ENCODE assay signal across 8 cellular contexts in genomic region chr3:146469206-146470017, GRCh38. TPM values are rescaled to one million over a fixed set of nuclear protein-coding genes. Genes with fewer than 3 reads are reported as not detected.
DNase-seq lines count a peak whose midpoint lies in the region; ATAC-seq and TF ChIP-seq lines count a peak whose summit lies in the region.

PLSCR2 (minus strand) TSS chr3:146469561; CDS start chr3:146459904, 9,657 bp downstream.

- intact Hi-C loops in CD8-positive, alpha-beta T cell (cut with DNase I, micrococcal nuclease), result loop anchor here in 1 of 2 experiments (1.0 kb wide), 1 partner anchor 75 kb away; the partner anchor contains the start of gene PLSCR1

- H3K27me3 Mint-ChIP-seq in CD8-positive, alpha-beta T cell (ENCODE audit: low read depth), result peaks cover 2% of the 10 kb centered on the region
- H3K27me3 Mint-ChIP-seq in chondrocyte (ENCODE audit: low read depth), result no peaks in the 10 kb centered on the region

- 10% methylated on average over 50 of the region's 50 CpGs for WGBS in liver

- peak within 1 kb of the TSS; percentile 57 for H3K27ac ChIP-seq in CD8-positive, alpha-beta T cell (ENCODE audit: low read depth, low read length)
- H3K27ac ChIP-seq in HUES48 (ENCODE audit: low read depth, low read length) (no peak within 1 kb of the TSS), liver (ENCODE audit: low read depth in 1 of 2, low read length in 2 of 2) (peak within 1 kb of the TSS; percentile 39 to 60)

- peak; percentile 49 to 86 (median 68) for DNase-seq in CD8-positive, alpha-beta T cell
- peak; percentile 69 for DNase-seq in activated CD4-positive, CD25-positive, alpha-beta regulatory T cell treated with anti-CD3 and anti-CD28 coated beads, Interleukin-2, amount 50 U/mL, for 72 hours
- DNase-seq in chondrocyte (ENCODE audit: low spot score) (peak; percentile 78), foreskin melanocyte (no peak)
- peak; percentile 38 to 61 (median 48) for DNase-seq in stimulated activated CD4-positive, alpha-beta T cell treated with anti-CD3 and anti-CD28 coated beads, TNF-alpha, amount 100 ng/mL, for 48 hours (ENCODE audit: low read depth in 3 of 3)

- no peak for TF ChIP-seq RAD21 in liver (IDR thresholded peaks at IDR 0.05)

- H3K9me3 ChIP-seq in CD8-positive, alpha-beta T cell (ENCODE audit: low read length), result no peaks in the 10 kb centered on the region
- H3K9me3 ChIP-seq in HUES48 (ENCODE audit: control insufficient read depth, insufficient read depth, low read length) (no peaks in the 10 kb centered on the region), liver (ENCODE audit: control insufficient read depth in 4 of 4, low read length in 3 of 4) (no peaks in the 10 kb centered on the region)

- H3K4me1 ChIP-seq in CD8-positive, alpha-beta T cell (ENCODE audit: insufficient read depth, low read length), result peaks cover 7% of the 10 kb centered on the region
- H3K4me1 ChIP-seq in HUES48 (ENCODE audit: control insufficient read depth, insufficient read depth, low read length), result no peaks in the 10 kb centered on the region
- peaks cover 0 to 5% (median 2%) of the 10 kb centered on the region in 4 donors for H3K4me1 ChIP-seq in liver (ENCODE audit: control insufficient read depth in 4 of 4, insufficient read depth in 4 of 4, low read length in 3 of 4)

- H3K4me3 Mint-ChIP-seq in CD8-positive, alpha-beta T cell, result peak within 1 kb of the TSS; percentile 83
- H3K4me3 Mint-ChIP-seq in chondrocyte (ENCODE audit: unreplicated experiment), result no peak within 1 kb of the TSS

- no peak for TF ChIP-seq CTCF in CD8-positive, alpha-beta T cell (IDR thresholded peaks at IDR 0.05)
- TF ChIP-seq CTCF in chondrocyte (IDR thresholded peaks at IDR 0.05) (no peak), liver (IDR thresholded peaks at IDR 0.05; ENCODE audit: low read depth, low read length, missing input control) (no peak)

- H3K9me3 Mint-ChIP-seq in CD8-positive, alpha-beta T cell, result no peaks in the 10 kb centered on the region
- no peaks in the 10 kb centered on the region for H3K9me3 Mint-ChIP-seq in chondrocyte (ENCODE audit: low read depth)

- H3K9ac ChIP-seq in HUES48 (ENCODE audit: low read depth, low read length) (no peak within 1 kb of the TSS), liver (ENCODE audit: low read depth in 1 of 2, low read length in 2 of 2) (peak within 1 kb of the TSS in 1 of 2 donors; percentile 60)

- H3K27me3 ChIP-seq in CD8-positive, alpha-beta T cell (ENCODE audit: insufficient read depth, low read length), result no peaks in the 10 kb centered on the region
- H3K27me3 ChIP-seq in HUES48 (ENCODE audit: control insufficient read depth, insufficient read depth, low read length) (no peaks in the 10 kb centered on the region), liver (ENCODE audit: control insufficient read depth in 4 of 4, insufficient read depth in 4 of 4, low read length in 3 of 4) (no peaks in the 10 kb centered on the region)

- H3K4me3 ChIP-seq in CD8-positive, alpha-beta T cell (ENCODE audit: low read depth, low read length), result peak within 1 kb of the TSS; percentile 85
- H3K4me3 ChIP-seq in HUES48 (ENCODE audit: low read depth, low read length) (peak within 1 kb of the TSS; percentile 54), liver (ENCODE audit: low read depth in 1 of 3, low read length in 3 of 3) (peak within 1 kb of the TSS; percentile 68 to 79 (median 73))

- peaks cover 12% of the 10 kb centered on the region for H3K4me1 Mint-ChIP-seq in CD8-positive, alpha-beta T cell (ENCODE audit: low read depth)
- peaks cover 37% of the 10 kb centered on the region for H3K4me1 Mint-ChIP-seq in chondrocyte (ENCODE audit: low read depth)

- peak within 1 kb of the TSS; percentile 82 for H3K27ac Mint-ChIP-seq in CD8-positive, alpha-beta T cell
- peak within 1 kb of the TSS; percentile 82 for H3K27ac Mint-ChIP-seq in chondrocyte (ENCODE audit: unreplicated experiment)

- CTCF ChIA-PET in CD8-positive, alpha-beta T cell (lab: Charles Lee), result no interaction called here

- no peaks in the 10 kb centered on the region for H3K36me3 ChIP-seq in CD8-positive, alpha-beta T cell (ENCODE audit: insufficient read depth, low read length)
- no peaks in the 10 kb centered on the region for H3K36me3 ChIP-seq in HUES48 (ENCODE audit: control insufficient read depth, insufficient read depth, low read length)
- H3K36me3 ChIP-seq in liver (ENCODE audit: control insufficient read depth in 4 of 4, insufficient read depth in 3 of 4, low read depth in 1 of 4, low read length in 3 of 4), result no peaks in the 10 kb centered on the region

- POLR2A ChIA-PET in CD8-positive, alpha-beta T cell (lab: Charles Lee), result interaction anchor here (0.7 to 1.5 kb wide), 3 partner anchors 16 to 74 kb away, joined by 3 to 5 read pairs (median 3); no protein-coding TSS in a partner anchor

- H3K36me3 Mint-ChIP-seq in CD8-positive, alpha-beta T cell, result no peaks in the 10 kb centered on the region
- H3K36me3 Mint-ChIP-seq in chondrocyte (ENCODE audit: low read depth), result no peaks in the 10 kb centered on the region

- ATAC-seq in CD8-positive, alpha-beta T cell, result peak; percentile 98
- peak; percentile 97 for ATAC-seq in GM19455 (IDR thresholded peaks at IDR 0.05; ENCODE audit: unreplicated experiment)

TF ChIP-seq in liver, 16 proteins besides CTCF, POLR2A, EP300 and RAD21:
- TF ChIP-seq, protein P1, sequence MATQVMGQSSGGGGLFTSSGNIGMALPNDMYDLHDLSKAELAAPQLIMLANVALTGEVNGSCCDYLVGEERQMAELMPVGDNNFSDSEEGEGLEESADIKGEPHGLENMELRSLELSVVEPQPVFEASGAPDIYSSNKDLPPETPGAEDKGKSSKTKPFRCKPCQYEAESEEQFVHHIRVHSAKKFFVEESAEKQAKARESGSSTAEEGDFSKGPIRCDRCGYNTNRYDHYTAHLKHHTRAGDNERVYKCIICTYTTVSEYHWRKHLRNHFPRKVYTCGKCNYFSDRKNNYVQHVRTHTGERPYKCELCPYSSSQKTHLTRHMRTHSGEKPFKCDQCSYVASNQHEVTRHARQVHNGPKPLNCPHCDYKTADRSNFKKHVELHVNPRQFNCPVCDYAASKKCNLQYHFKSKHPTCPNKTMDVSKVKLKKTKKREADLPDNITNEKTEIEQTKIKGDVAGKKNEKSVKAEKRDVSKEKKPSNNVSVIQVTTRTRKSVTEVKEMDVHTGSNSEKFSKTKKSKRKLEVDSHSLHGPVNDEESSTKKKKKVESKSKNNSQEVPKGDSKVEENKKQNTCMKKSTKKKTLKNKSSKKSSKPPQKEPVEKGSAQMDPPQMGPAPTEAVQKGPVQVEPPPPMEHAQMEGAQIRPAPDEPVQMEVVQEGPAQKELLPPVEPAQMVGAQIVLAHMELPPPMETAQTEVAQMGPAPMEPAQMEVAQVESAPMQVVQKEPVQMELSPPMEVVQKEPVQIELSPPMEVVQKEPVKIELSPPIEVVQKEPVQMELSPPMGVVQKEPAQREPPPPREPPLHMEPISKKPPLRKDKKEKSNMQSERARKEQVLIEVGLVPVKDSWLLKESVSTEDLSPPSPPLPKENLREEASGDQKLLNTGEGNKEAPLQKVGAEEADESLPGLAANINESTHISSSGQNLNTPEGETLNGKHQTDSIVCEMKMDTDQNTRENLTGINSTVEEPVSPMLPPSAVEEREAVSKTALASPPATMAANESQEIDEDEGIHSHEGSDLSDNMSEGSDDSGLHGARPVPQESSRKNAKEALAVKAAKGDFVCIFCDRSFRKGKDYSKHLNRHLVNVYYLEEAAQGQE (IDR thresholded peaks at IDR 0.05), result no peak
- TF ChIP-seq YY1 (IDR thresholded peaks at IDR 0.05) (no peak), HNF4G (IDR thresholded peaks at IDR 0.05) (no peak), NR2F2 (IDR thresholded peaks at IDR 0.05) (no peak), MAX (IDR thresholded peaks at IDR 0.05) (no peak), TAF1 (conservative IDR thresholded peaks at IDR 0.05) (no peak), GABPA (IDR thresholded peaks at IDR 0.05 in 1 of 2, conservative IDR thresholded peaks at IDR 0.05 in 1 of 2) (no peak), RXRA (IDR thresholded peaks at IDR 0.05) (no peak), JUND (IDR thresholded peaks at IDR 0.05) (no peak), FOXA2 (IDR thresholded peaks at IDR 0.05) (no peak), EGR1 (IDR thresholded peaks at IDR 0.05; ENCODE audit: low read depth in 2 of 2) (no peak), FOXA1 (IDR thresholded peaks at IDR 0.05) (no peak)
- TF ChIP-seq, protein P2, sequence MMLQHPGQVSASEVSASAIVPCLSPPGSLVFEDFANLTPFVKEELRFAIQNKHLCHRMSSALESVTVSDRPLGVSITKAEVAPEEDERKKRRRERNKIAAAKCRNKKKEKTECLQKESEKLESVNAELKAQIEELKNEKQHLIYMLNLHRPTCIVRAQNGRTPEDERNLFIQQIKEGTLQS (IDR thresholded peaks at IDR 0.05), result no peak
- TF ChIP-seq, protein P3, sequence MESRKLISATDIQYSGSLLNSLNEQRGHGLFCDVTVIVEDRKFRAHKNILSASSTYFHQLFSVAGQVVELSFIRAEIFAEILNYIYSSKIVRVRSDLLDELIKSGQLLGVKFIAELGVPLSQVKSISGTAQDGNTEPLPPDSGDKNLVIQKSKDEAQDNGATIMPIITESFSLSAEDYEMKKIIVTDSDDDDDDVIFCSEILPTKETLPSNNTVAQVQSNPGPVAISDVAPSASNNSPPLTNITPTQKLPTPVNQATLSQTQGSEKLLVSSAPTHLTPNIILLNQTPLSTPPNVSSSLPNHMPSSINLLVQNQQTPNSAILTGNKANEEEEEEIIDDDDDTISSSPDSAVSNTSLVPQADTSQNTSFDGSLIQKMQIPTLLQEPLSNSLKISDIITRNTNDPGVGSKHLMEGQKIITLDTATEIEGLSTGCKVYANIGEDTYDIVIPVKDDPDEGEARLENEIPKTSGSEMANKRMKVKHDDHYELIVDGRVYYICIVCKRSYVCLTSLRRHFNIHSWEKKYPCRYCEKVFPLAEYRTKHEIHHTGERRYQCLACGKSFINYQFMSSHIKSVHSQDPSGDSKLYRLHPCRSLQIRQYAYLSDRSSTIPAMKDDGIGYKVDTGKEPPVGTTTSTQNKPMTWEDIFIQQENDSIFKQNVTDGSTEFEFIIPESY (IDR thresholded peaks at IDR 0.05), result no peak

RNA-seq across cellular contexts. Expression of gene PLSCR2, which starts in this region (rescaled TPM):
- not detected for total RNA-seq in CD8-positive, alpha-beta T cell
- total RNA-seq in chondrocyte, result not detected in 3 replicates
- under 1 TPM in 1 of 2 donors, not detected in 1; 0.25 TPM for total RNA-seq in liver
- polyA plus RNA-seq in liver, result not detected

Comparison
In these comparisons a context has a peak if more than half of its experiments do, and no peak if none do; other contexts are left out.
1. Peak in DNase-seq, ATAC-seq, H3K4me3 ChIP-seq and H3K27ac ChIP-seq in CD8-positive, alpha-beta T cell; RNA of the gene not detected or under 1 TPM.
2. Peak in DNase-seq in chondrocyte; RNA of the gene not detected or under 1 TPM.